In genomic region chr7:46291601-46292150, GRCh38 we compare ENCODE assay signal across 9 cellular contexts.
DNase-seq lines count a peak whose midpoint lies in the region; ATAC-seq lines count a peak whose summit lies in the region.
"Had no signal": no experiment of that assay in that cellular context is flagged by ENCODE, and none has a peak within 500 bp of the region (broad histone marks: within the 10 kb centered on the region; RNA-seq: fewer than 3 reads in every experiment).

No MANE protein-coding gene starts in this region.

- no peaks in the 10 kb centered on the region for H3K27me3 Mint-ChIP-seq in activated T-helper 1 cell treated with anti-CD3 and anti-CD28 coated beads, Interleukin-12 subunit alpha, Interleukin-12 subunit beta, Interleukin-2, Interleukin-4 antibody, amounts not matched to agents 30 ng/mL and 10 ng/mL and 1 ng/mL, durations not matched to agents 14 hours and 24 hours and 36 hours (ENCODE audit: insufficient read depth)

- no peak overlapping the region for H3K27ac Mint-ChIP-seq in activated T-helper 1 cell treated with anti-CD3 and anti-CD28 coated beads, Interleukin-12 subunit alpha, Interleukin-12 subunit beta, Interleukin-2, Interleukin-4 antibody, amounts not matched to agents 30 ng/mL and 10 ng/mL and 1 ng/mL, durations not matched to agents 14 hours and 24 hours and 36 hours

- ATAC-seq in GM18868 (IDR thresholded peaks at IDR 0.05; ENCODE audit: unreplicated experiment) (peak; percentile 62), HG03432 (IDR thresholded peaks at IDR 0.05; ENCODE audit: unreplicated experiment) (peak; percentile 76), HG02840 (IDR thresholded peaks at IDR 0.05; ENCODE audit: low FRiP score, unreplicated experiment) (no peak)
- ATAC-seq: Panc1 had no signal

- no peaks in the 10 kb centered on the region for H3K9me3 ChIP-seq in effector memory CD4-positive, alpha-beta T cell (ENCODE audit: control insufficient read depth, low read length)

- DNase-seq in epithelial cell of prostate (ENCODE audit: low read depth, low spot score), result peak; percentile 92
- peak; percentile 37 for DNase-seq in smooth muscle cell of the brain vasculature (ENCODE audit: low read depth, low spot score)
- DNase-seq in effector memory CD4-positive, alpha-beta T cell, result no peak
- no peak for DNase-seq in NCI-H1105 treated with DMSO at 0.1 percent for 48 hours (lab: John Stamatoyannopoulos, UW)
- no peak for DNase-seq in activated T-helper 1 cell treated with anti-CD3 and anti-CD28 coated beads, Interleukin-12 subunit alpha, Interleukin-12 subunit beta, Interleukin-2, Interleukin-4 antibody, amounts not matched to agents 30 ng/mL and 10 ng/mL and 1 ng/mL, durations not matched to agents 14 hours and 24 hours and 36 hours (ENCODE audit: low spot score)

- peak overlapping the region; percentile 92 for H3K27ac ChIP-seq in epithelial cell of prostate
- H3K27ac ChIP-seq in effector memory CD4-positive, alpha-beta T cell (ENCODE audit: insufficient read depth, low read length, poor library complexity, severe bottlenecking), result no peak overlapping the region

- no peaks in the 10 kb centered on the region for H3K36me3 ChIP-seq in effector memory CD4-positive, alpha-beta T cell (ENCODE audit: control insufficient read depth, insufficient read depth, low read length)

- H3K4me1 ChIP-seq in effector memory CD4-positive, alpha-beta T cell (ENCODE audit: control insufficient read depth, insufficient read depth, low read length, poor library complexity, severe bottlenecking), result no peaks in the 10 kb centered on the region

- H3K9me3 Mint-ChIP-seq in activated T-helper 1 cell treated with anti-CD3 and anti-CD28 coated beads, Interleukin-12 subunit alpha, Interleukin-12 subunit beta, Interleukin-2, Interleukin-4 antibody, amounts not matched to agents 30 ng/mL and 10 ng/mL and 1 ng/mL, durations not matched to agents 14 hours and 24 hours and 36 hours, result no peaks in the 10 kb centered on the region

- intact Hi-C loops in activated T-helper 1 cell treated with anti-CD3 and anti-CD28 coated beads, Interleukin-12 subunit alpha, Interleukin-12 subunit beta, Interleukin-2, Interleukin-4 antibody, amounts not matched to agents 30 ng/mL and 10 ng/mL and 1 ng/mL, durations not matched to agents 14 hours and 24 hours and 36 hours (cut with micrococcal nuclease), result no loop called here

- H3K4me3 Mint-ChIP-seq in activated T-helper 1 cell treated with anti-CD3 and anti-CD28 coated beads, Interleukin-12 subunit alpha, Interleukin-12 subunit beta, Interleukin-2, Interleukin-4 antibody, amounts not matched to agents 30 ng/mL and 10 ng/mL and 1 ng/mL, durations not matched to agents 14 hours and 24 hours and 36 hours, result no peak overlapping the region

- H3K36me3 Mint-ChIP-seq in activated T-helper 1 cell treated with anti-CD3 and anti-CD28 coated beads, Interleukin-12 subunit alpha, Interleukin-12 subunit beta, Interleukin-2, Interleukin-4 antibody, amounts not matched to agents 30 ng/mL and 10 ng/mL and 1 ng/mL, durations not matched to agents 14 hours and 24 hours and 36 hours (ENCODE audit: low read depth), result no peaks in the 10 kb centered on the region

- H3K27me3 ChIP-seq in effector memory CD4-positive, alpha-beta T cell (replicated peaks; ENCODE audit: control insufficient read depth, insufficient read depth, low read length, poor library complexity, severe bottlenecking), result no peaks in the 10 kb centered on the region

- H3K4me3 ChIP-seq in effector memory CD4-positive, alpha-beta T cell (ENCODE audit: insufficient read depth, low read depth, low read length, poor library complexity, severe bottlenecking), result no peak overlapping the region

- H3K4me1 Mint-ChIP-seq in activated T-helper 1 cell treated with anti-CD3 and anti-CD28 coated beads, Interleukin-12 subunit alpha, Interleukin-12 subunit beta, Interleukin-2, Interleukin-4 antibody, amounts not matched to agents 30 ng/mL and 10 ng/mL and 1 ng/mL, durations not matched to agents 14 hours and 24 hours and 36 hours (ENCODE audit: low read depth), result no peaks in the 10 kb centered on the region

Comparison
In these comparisons a context has a peak if more than half of its experiments do, and no peak if none do; other contexts are left out.
1. DNase-seq: peak in epithelial cell of prostate (single experiment) and smooth muscle cell of the brain vasculature (single experiment); none in effector memory CD4-positive, alpha-beta T cell (0 of 3), NCI-H1105 treated with DMSO at 0.1 percent for 48 hours (single experiment) and activated T-helper 1 cell treated with anti-CD3 and anti-CD28 coated beads, Interleukin-12 subunit alpha, Interleukin-12 subunit beta, Interleukin-2, Interleukin-4 antibody, amounts not matched to agents 30 ng/mL and 10 ng/mL and 1 ng/mL, durations not matched to agents 14 hours and 24 hours and 36 hours (single experiment).